1 cellular context compared by ENCODE assay signal in the genomic region with DNA sequence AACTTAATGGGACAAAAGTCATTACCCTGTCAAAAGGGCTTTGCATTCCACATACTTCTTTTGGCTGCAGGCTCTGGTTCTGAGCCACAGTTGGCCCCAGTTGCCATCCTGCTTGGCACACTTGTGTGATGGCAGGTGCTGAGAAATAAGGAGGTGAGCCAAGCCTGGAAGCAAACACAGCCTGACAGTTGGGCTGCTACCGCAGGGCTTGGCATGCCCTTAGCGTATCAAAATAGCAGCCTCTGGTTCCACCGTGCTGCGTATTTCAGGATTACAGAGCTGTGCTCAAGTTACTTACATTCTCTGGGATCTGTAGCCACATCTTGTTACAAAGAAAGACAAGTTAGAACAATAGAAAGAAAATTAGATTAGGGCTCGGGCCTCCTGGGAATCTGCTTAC.
TF ChIP-seq lines count a peak whose summit lies in the region.

No MANE protein-coding gene starts in this region.

TF ChIP-seq in HEK293, 187 proteins besides CTCF, POLR2A, EP300 and RAD21 (continued from another document):
- TF ChIP-seq, protein P1, sequence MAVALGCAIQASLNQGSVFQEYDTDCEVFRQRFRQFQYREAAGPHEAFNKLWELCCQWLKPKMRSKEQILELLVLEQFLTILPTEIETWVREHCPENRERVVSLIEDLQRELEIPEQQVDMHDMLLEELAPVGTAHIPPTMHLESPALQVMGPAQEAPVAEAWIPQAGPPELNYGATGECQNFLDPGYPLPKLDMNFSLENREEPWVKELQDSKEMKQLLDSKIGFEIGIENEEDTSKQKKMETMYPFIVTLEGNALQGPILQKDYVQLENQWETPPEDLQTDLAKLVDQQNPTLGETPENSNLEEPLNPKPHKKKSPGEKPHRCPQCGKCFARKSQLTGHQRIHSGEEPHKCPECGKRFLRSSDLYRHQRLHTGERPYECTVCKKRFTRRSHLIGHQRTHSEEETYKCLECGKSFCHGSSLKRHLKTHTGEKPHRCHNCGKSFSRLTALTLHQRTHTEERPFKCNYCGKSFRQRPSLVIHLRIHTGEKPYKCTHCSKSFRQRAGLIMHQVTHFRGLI (tag by site-specific recombination; IDR thresholded peaks at IDR 0.05): peak; percentile 93
